1 cellular context compared by ENCODE assay signal in the genomic region with DNA sequence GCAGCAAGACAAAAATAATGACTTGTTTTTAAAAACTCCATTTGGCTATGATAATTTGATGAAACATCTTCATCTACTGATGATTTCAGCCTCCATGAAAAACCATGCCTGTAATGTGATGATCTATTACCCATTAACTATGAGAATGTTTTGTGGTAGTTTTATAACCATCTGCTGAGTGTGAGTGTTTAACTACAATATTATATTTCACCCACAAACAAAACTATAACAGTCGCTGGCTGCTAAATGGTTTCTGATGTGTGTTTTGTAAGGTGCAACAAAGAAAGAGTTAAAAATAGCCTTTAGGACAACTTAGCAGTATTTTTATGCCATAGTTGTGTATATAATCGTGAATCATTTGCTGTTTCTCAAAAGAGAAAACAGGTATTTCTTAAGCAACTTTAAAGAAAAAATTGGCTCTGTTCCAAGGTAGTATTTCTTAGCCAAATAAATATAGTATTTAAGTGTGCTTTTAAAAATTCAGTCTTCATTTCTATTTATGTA.
TF ChIP-seq lines count a peak whose summit lies in the region.

No MANE protein-coding gene starts in this region.

TF ChIP-seq in K562, 482 proteins besides CTCF, POLR2A, EP300 and RAD21:
- TF ChIP-seq NFIX (CRISPR knock-in tag; IDR thresholded peaks at IDR 0.05; ENCODE audit: low read depth) (peak; percentile 62), NFIC (IDR thresholded peaks at IDR 0.05) (peak; percentile 84), MCM2 (IDR thresholded peaks at IDR 0.05; ENCODE audit: low read depth) (no peak)
